Comparison of ENCODE assay signal across 33 cellular contexts in genomic region chr15:39542385-39543065, GRCh38.
"Had no signal": no experiment of that assay in that cellular context is flagged by ENCODE, and none has a peak within 500 bp of the region (broad histone marks: within the 10 kb centered on the region; RNA-seq: fewer than 3 reads in every experiment).

No MANE protein-coding gene starts in this region.

- H3K27ac ChIP-seq: adrenal gland, body of pancreas, esophagus squamous epithelium, gastroesophageal sphincter had no signal

- ATAC-seq: activated CD4-positive, alpha-beta T cell treated with anti-CD3 and anti-CD28 coated beads for 36 hours; activated CD8-positive, alpha-beta memory T cell treated with anti-CD3 and anti-CD28 coated beads, Interleukin-2, amount 10 ng/mL, durations not matched to agents 7 days and 5 days; activated CD8-positive, alpha-beta T cell treated with anti-CD3 and anti-CD28 coated beads, Interleukin-2, amount 10 ng/mL, durations not matched to agents 7 days and 5 days; activated naive CD8-positive, alpha-beta T cell treated with anti-CD3 and anti-CD28 coated beads, Interleukin-2, amount 50 U/mL, for 24 hours; body of pancreas; effector memory CD8-positive, alpha-beta T cell; gastroesophageal sphincter had no signal

- H3K4me1 Mint-ChIP-seq: activated CD4-positive, alpha-beta T cell treated with anti-CD3 and anti-CD28 coated beads for 36 hours; activated CD4-positive, alpha-beta T cell treated with anti-CD3 and anti-CD28 coated beads, Interleukin-2, amount 10 ng/mL, durations not matched to agents 24 days and 14 days; activated CD8-positive, alpha-beta memory T cell treated with anti-CD3 and anti-CD28 coated beads, Interleukin-2, amount 10 ng/mL, durations not matched to agents 7 days and 5 days; activated naive CD4-positive, alpha-beta T cell treated with anti-CD3 and anti-CD28 coated beads, Interleukin-2, amount 50 U/mL, for 24 hours had no signal

- H3K9me3 ChIP-seq: body of pancreas had no signal

- H3K27ac Mint-ChIP-seq: activated CD4-positive, alpha-beta memory T cell treated with anti-CD3 and anti-CD28 coated beads for 36 hours; activated CD4-positive, alpha-beta T cell treated with anti-CD3 and anti-CD28 coated beads for 36 hours; activated CD4-positive, alpha-beta T cell treated with anti-CD3 and anti-CD28 coated beads, Interleukin-2, amount 10 ng/mL, durations not matched to agents 24 days and 14 days; activated CD8-positive, alpha-beta memory T cell treated with anti-CD3 and anti-CD28 coated beads, Interleukin-2, amount 10 ng/mL, durations not matched to agents 7 days and 5 days; activated CD8-positive, alpha-beta T cell treated with anti-CD3 and anti-CD28 coated beads, Interleukin-2, amount 10 ng/mL, durations not matched to agents 7 days and 5 days; activated naive CD4-positive, alpha-beta T cell treated with anti-CD3 and anti-CD28 coated beads, Interleukin-2, amount 50 U/mL, for 24 hours; activated naive CD8-positive, alpha-beta T cell treated with anti-CD3 and anti-CD28 coated beads for 36 hours; activated naive CD8-positive, alpha-beta T cell treated with anti-CD3 and anti-CD28 coated beads, Interleukin-2, amount 50 U/mL, for 24 hours; activated T-helper 1 cell treated with anti-CD3 and anti-CD28 coated beads, Interleukin-12 subunit alpha, Interleukin-12 subunit beta, Interleukin-2, Interleukin-4 antibody, amounts not matched to agents 30 ng/mL and 10 ng/mL and 1 ng/mL, durations not matched to agents 14 hours and 24 hours and 36 hours; activated T-helper 2 cell treated with anti-CD3 and anti-CD28 coated beads, Interferon-gamma antibody, Interleukin-2, Interleukin-4, amounts not matched to agents 10 μg/mL and 5 μg/mL and 100 μg/mL, durations not matched to agents 14 hours and 24 hours and 36 hours; effector memory CD8-positive, alpha-beta T cell had no signal

- H3K36me3 ChIP-seq: adrenal gland, esophagus squamous epithelium, gastroesophageal sphincter had no signal

- H3K27me3 ChIP-seq: adrenal gland, body of pancreas, esophagus squamous epithelium, gastroesophageal sphincter had no signal

- DNase-seq: activated CD4-positive, alpha-beta memory T cell treated with anti-CD3 and anti-CD28 coated beads for 36 hours; activated CD4-positive, alpha-beta T cell treated with anti-CD3 and anti-CD28 coated beads for 36 hours; activated CD4-positive, alpha-beta T cell treated with anti-CD3 and anti-CD28 coated beads, Interleukin-2, amount 10 ng/mL, durations not matched to agents 24 days and 14 days; activated CD4-positive, CD25-positive, alpha-beta regulatory T cell; activated CD4-positive, CD25-positive, alpha-beta regulatory T cell treated with anti-CD3 and anti-CD28 coated beads, Interleukin-2, amount 50 U/mL, for 72 hours; activated CD8-positive, alpha-beta memory T cell treated with anti-CD3 and anti-CD28 coated beads, Interleukin-2, amount 10 ng/mL, durations not matched to agents 7 days and 5 days; activated CD8-positive, alpha-beta memory T cell treated with anti-CD3 and anti-CD28 coated beads, Interleukin-2, amount 50 U/mL, for 4 hours; activated CD8-positive, alpha-beta T cell treated with anti-CD3 and anti-CD28 coated beads, Interleukin-2, amount 10 ng/mL, durations not matched to agents 7 days and 5 days; activated effector memory CD4-positive, alpha-beta T cell treated with anti-CD3 and anti-CD28 coated beads, Interleukin-2, amount 50 U/mL, for 16 hours; activated naive CD4-positive, alpha-beta T cell treated with anti-CD3 and anti-CD28 coated beads for 36 hours; activated naive CD8-positive, alpha-beta T cell treated with anti-CD3 and anti-CD28 coated beads for 36 hours; activated naive CD8-positive, alpha-beta T cell treated with anti-CD3 and anti-CD28 coated beads, Interleukin-2, amount 50 U/mL, for 24 hours; activated T-cell treated with anti-CD3 and anti-CD28 coated beads, Interleukin-2, amount 50 U/mL, for 1 hour; activated T-cell treated with anti-CD3 and anti-CD28 coated beads, Interleukin-2, amount 50 U/mL, for 48 hours; adrenal gland; amygdala; aorta; body of pancreas; caudate nucleus; cortex of kidney; dermis blood vessel endothelial cell; effector CD4-positive, alpha-beta T cell; effector memory CD8-positive, alpha-beta T cell; erythroblast; esophagus squamous epithelium; foreskin melanocyte; T-helper 1 cell; T-helper 2 cell had no signal

- FAIRE-seq: colon had no signal

- H3K4me1 ChIP-seq: body of pancreas, esophagus squamous epithelium had no signal

- H3K4me3 Mint-ChIP-seq: activated CD4-positive, alpha-beta memory T cell treated with anti-CD3 and anti-CD28 coated beads for 36 hours; activated CD4-positive, alpha-beta T cell treated with anti-CD3 and anti-CD28 coated beads for 36 hours; activated CD4-positive, alpha-beta T cell treated with anti-CD3 and anti-CD28 coated beads, Interleukin-2, amount 10 ng/mL, durations not matched to agents 24 days and 14 days; activated CD8-positive, alpha-beta memory T cell treated with anti-CD3 and anti-CD28 coated beads, Interleukin-2, amount 10 ng/mL, durations not matched to agents 7 days and 5 days; activated CD8-positive, alpha-beta T cell treated with anti-CD3 and anti-CD28 coated beads, Interleukin-2, amount 10 ng/mL, durations not matched to agents 7 days and 5 days; activated naive CD4-positive, alpha-beta T cell treated with anti-CD3 and anti-CD28 coated beads for 36 hours; activated naive CD4-positive, alpha-beta T cell treated with anti-CD3 and anti-CD28 coated beads, Interleukin-2, amount 50 U/mL, for 24 hours; activated naive CD8-positive, alpha-beta T cell treated with anti-CD3 and anti-CD28 coated beads for 36 hours; activated naive CD8-positive, alpha-beta T cell treated with anti-CD3 and anti-CD28 coated beads, Interleukin-2, amount 50 U/mL, for 24 hours; activated T-helper 1 cell treated with anti-CD3 and anti-CD28 coated beads, Interleukin-12 subunit alpha, Interleukin-12 subunit beta, Interleukin-2, Interleukin-4 antibody, amounts not matched to agents 30 ng/mL and 10 ng/mL and 1 ng/mL, durations not matched to agents 14 hours and 24 hours and 36 hours; effector memory CD8-positive, alpha-beta T cell had no signal

- H3K4me3 ChIP-seq: adrenal gland, body of pancreas, esophagus squamous epithelium, gastroesophageal sphincter had no signal

- H3K36me3 Mint-ChIP-seq: activated CD4-positive, alpha-beta memory T cell treated with anti-CD3 and anti-CD28 coated beads for 36 hours; activated CD8-positive, alpha-beta memory T cell treated with anti-CD3 and anti-CD28 coated beads, Interleukin-2, amount 10 ng/mL, durations not matched to agents 7 days and 5 days; activated naive CD4-positive, alpha-beta T cell treated with anti-CD3 and anti-CD28 coated beads, Interleukin-2, amount 50 U/mL, for 24 hours; activated naive CD8-positive, alpha-beta T cell treated with anti-CD3 and anti-CD28 coated beads for 36 hours had no signal
